28 cellular contexts compared by ENCODE assay signal in genomic region chr18:62018761-62019041, GRCh38.
DNase-seq lines count a peak whose midpoint lies in the region; ATAC-seq and TF ChIP-seq lines count a peak whose summit lies in the region.
"Had no signal": no experiment of that assay in that cellular context is flagged by ENCODE, and none has a peak within 500 bp of the region (broad histone marks: within the 10 kb centered on the region; RNA-seq: fewer than 3 reads in every experiment).

No MANE protein-coding gene starts in this region.

- peak overlapping the region; percentile 46; the same call in 1 of the 2 replicates for H3K27ac ChIP-seq in IMR-90 (ENCODE audit: insufficient read depth, low read length)
- peak overlapping the region; percentile 72 to 80 for H3K27ac ChIP-seq in coronary artery
- H3K27ac ChIP-seq: epithelial cell of prostate had no signal

- TF ChIP-seq CTCF in GM12865 (IDR thresholded peaks at IDR 0.05; ENCODE audit: insufficient read depth, low read depth, low read length, missing control alignments) (no peak), IMR-90 (conservative IDR thresholded peaks at IDR 0.05; ENCODE audit: low read depth, low read length) (no peak), coronary artery (IDR thresholded peaks at IDR 0.05) (no peak)

- intact Hi-C loops in IMR-90 (cut with micrococcal nuclease), result no loop called here

- no peak overlapping the region for H3K4me3 ChIP-seq in GM12865 (ENCODE audit: low read depth, low read length)
- no peak overlapping the region for H3K4me3 ChIP-seq in IMR-90 (ENCODE audit: insufficient read depth, low read depth, low read length)
- no peak overlapping the region for H3K4me3 ChIP-seq in coronary artery
- H3K4me3 ChIP-seq: ascending aorta, cardiac muscle cell, right atrium auricular region, testis had no signal

- no peak overlapping the region for H3K9ac ChIP-seq in IMR-90 (ENCODE audit: low read depth, low read length)

- CTCF ChIA-PET in IMR-90 (lab: Yijun Ruan, JAX), result interaction anchor here (0.9 kb wide), 1 partner anchor 112 kb away, joined by 3 read pairs; no protein-coding TSS in a partner anchor

- DNase-seq in GM12865 (ENCODE audit: low read depth), result peak; percentile 14
- DNase-seq in IMR-90, result no peak
- DNase-seq in coronary artery (ENCODE audit: low spot score), result no peak
- DNase-seq in NCI-H2107 treated with DMSO at 0.1 percent for 48 hours (lab: John Stamatoyannopoulos, UW; ENCODE audit: unreplicated experiment), result no peak
- DNase-seq: activated effector memory CD4-positive, alpha-beta T cell treated with Interleukin-2 at 50 U/mL for 16 hours; activated T-cell treated with anti-CD3 and anti-CD28 coated beads, Interleukin-2, amount 50 U/mL, for 1 hour; C1 segment of cervical spinal cord; COR-L47; cortex of kidney; DMS79; effector memory CD4-positive, alpha-beta T cell; GDM1; glutamatergic neuron; NCI-H1092; NCI-H187 treated with DMSO at 0.1 percent for 48 hours; NK-92 treated with Interleukin-12 subunit alpha and Interleukin-12 subunit beta, amount 100 ng/mL, for 24 hours; posterior cingulate gyrus; stimulated activated CD4-positive, alpha-beta T cell treated with anti-CD3 and anti-CD28 coated beads, Interleukin-2, amount 100 ng/mL, for 24 hours had no signal

- peak overlapping the region; percentile 78; the same call in 1 of the 3 replicates for H2BK15ac ChIP-seq in IMR-90 (ENCODE audit: low read depth, low read length)

- H2AK9ac ChIP-seq in IMR-90 (replicated peaks; ENCODE audit: low read depth, low read length, poor library complexity), result no peak overlapping the region

- no peak for TF ChIP-seq RAD21 in IMR-90 (IDR thresholded peaks at IDR 0.05; ENCODE audit: low read length)

- H4K91ac ChIP-seq in IMR-90 (ENCODE audit: insufficient read depth, low read depth, low read length), result peak overlapping the region; percentile 18

- peaks cover 10% of the 10 kb centered on the region for H3K4me1 ChIP-seq in IMR-90 (ENCODE audit: control insufficient read depth, insufficient read depth, low read length)
- H3K4me1 ChIP-seq: testis had no signal

- dilution Hi-C loops in IMR-90 (cut with HindIII; ENCODE audit: low sequenced_read_pairs, unreplicated experiment), result no loop called here

- H3K36me3 Mint-ChIP-seq in stimulated activated memory B cell treated with anti-CD40 and anti-IgM and Interleukin-4, amounts not matched to agents 10 μg/mL and 1 μg/mL and 100 μg/mL, for 72 hours, result no peaks in the 10 kb centered on the region

- peaks cover 8% of the 10 kb centered on the region for H3K9me1 ChIP-seq in IMR-90 (ENCODE audit: insufficient read depth, low read length)

- H4K5ac ChIP-seq in IMR-90 (ENCODE audit: low read depth, low read length), result peak overlapping the region; percentile 3

- TF ChIP-seq POLR2A in IMR-90 (IDR thresholded peaks at IDR 0.05; ENCODE audit: low read depth, low read length), result no peak

- peaks cover 3% of the 10 kb centered on the region for H3K9me3 Mint-ChIP-seq in stimulated activated memory B cell treated with anti-CD40 and anti-IgM and Interleukin-4, amounts not matched to agents 10 μg/mL and 1 μg/mL and 100 μg/mL, for 72 hours
- H3K9me3 Mint-ChIP-seq: stimulated activated naive CD8-positive, alpha-beta T cell treated with anti-CD3 and anti-CD28 coated beads, Interleukin-15, Interleukin-2, amounts not matched to agents 100 ng/mL and 50 ng/mL, for 24 hours had no signal

- peak overlapping the region; percentile 14 for H3K18ac ChIP-seq in IMR-90 (ENCODE audit: low read depth, low read length)

- H3K56ac ChIP-seq in IMR-90 (ENCODE audit: extremely low read depth, insufficient read depth, low read length), result no peak overlapping the region

- H3K23ac ChIP-seq in IMR-90 (ENCODE audit: low read depth, low read length), result no peak overlapping the region

- no peak overlapping the region for H3K4me2 ChIP-seq in IMR-90 (ENCODE audit: low read depth, low read length)

- H4K8ac ChIP-seq in IMR-90 (ENCODE audit: low read depth in 2 of 2, low read length in 2 of 2), result peak overlapping the region; percentile 36 to 75

- H3K14ac ChIP-seq in IMR-90 (replicated peaks; ENCODE audit: low read depth, low read length), result peak overlapping the region; percentile 40

- no peak overlapping the region for H3K4me3 Mint-ChIP-seq in stimulated activated memory B cell treated with anti-CD40 and anti-IgM and Interleukin-4, amounts not matched to agents 10 μg/mL and 1 μg/mL and 100 μg/mL, for 72 hours
- H3K4me3 Mint-ChIP-seq: stimulated activated naive CD8-positive, alpha-beta T cell treated with anti-CD3 and anti-CD28 coated beads, Interleukin-15, Interleukin-2, amounts not matched to agents 100 ng/mL and 50 ng/mL, for 24 hours had no signal

- no peak for ATAC-seq in IMR-90 (ENCODE audit: low read depth)
- ATAC-seq in stimulated activated memory B cell treated with anti-CD40 and anti-IgM and Interleukin-4, amounts not matched to agents 10 μg/mL and 1 μg/mL and 100 μg/mL, for 72 hours, result peak; percentile 24
- ATAC-seq in GM21360 (IDR thresholded peaks at IDR 0.05; ENCODE audit: unreplicated experiment), result no peak
- ATAC-seq in GM19397 (IDR thresholded peaks at IDR 0.05; ENCODE audit: unreplicated experiment), result no peak
- ATAC-seq: HepG2 had no signal

- H2AK5ac ChIP-seq in IMR-90 (ENCODE audit: low read depth, low read length), result peak overlapping the region; percentile 78; the same call in 1 of the 2 replicates

- H3K79me1 ChIP-seq in IMR-90 (ENCODE audit: low read depth in 1 of 2, low read length in 2 of 2), result no peaks in the 10 kb centered on the region

- H3K27me3 ChIP-seq in IMR-90 (ENCODE audit: control insufficient read depth, insufficient read depth, low read length), result no peaks in the 10 kb centered on the region
- H3K27me3 ChIP-seq: ascending aorta, cardiac muscle cell, right atrium auricular region, testis had no signal

- POLR2A ChIA-PET in IMR-90 (lab: Charles Lee; ENCODE audit: unreplicated experiment), result no interaction called here

- BruUV-seq in IMR-90 (replicated peaks; lab: Mats Ljungman, UMichigan), result no TSS peak

- H3K27ac Mint-ChIP-seq in stimulated activated memory B cell treated with anti-CD40 and anti-IgM and Interleukin-4, amounts not matched to agents 10 μg/mL and 1 μg/mL and 100 μg/mL, for 72 hours, result no peak overlapping the region
- H3K27ac Mint-ChIP-seq: stimulated activated naive CD8-positive, alpha-beta T cell treated with anti-CD3 and anti-CD28 coated beads, Interleukin-15, Interleukin-2, amounts not matched to agents 100 ng/mL and 50 ng/mL, for 24 hours had no signal

- peak overlapping the region; percentile 2 for H2BK5ac ChIP-seq in IMR-90 (ENCODE audit: low read depth, low read length, poor library complexity, severe bottlenecking)

- H3K4me1 Mint-ChIP-seq in stimulated activated memory B cell treated with anti-CD40 and anti-IgM and Interleukin-4, amounts not matched to agents 10 μg/mL and 1 μg/mL and 100 μg/mL, for 72 hours, result no peaks in the 10 kb centered on the region

- H4K20me1 ChIP-seq in IMR-90 (ENCODE audit: insufficient read depth, low read length), result no peaks in the 10 kb centered on the region

- no peak overlapping the region for H2AFZ ChIP-seq in IMR-90 (replicated peaks; ENCODE audit: low read length, poor library complexity)

- no peaks in the 10 kb centered on the region for H3K36me3 ChIP-seq in IMR-90 (ENCODE audit: control insufficient read depth, insufficient read depth, low read length)
- H3K36me3 ChIP-seq: ascending aorta, cardiac muscle cell, right atrium auricular region had no signal

- no peaks in the 10 kb centered on the region for H3K9me3 ChIP-seq in IMR-90 (ENCODE audit: control insufficient read depth, insufficient read depth, low read length)
- H3K9me3 ChIP-seq: ascending aorta, testis had no signal

- 100% methylated on average over 1 of the region's 2 CpGs; no CpG with 5 or more reads in 1 of the 2 experiments for WGBS in IMR-90 (ENCODE audit: extremely low coverage in 2 of 2, insufficient read length in 1 of 2), 2 experiments

- H2BK20ac ChIP-seq in IMR-90 (ENCODE audit: low read depth, low read length), result peak overlapping the region; percentile 75; the same call in 1 of the 2 replicates

- peak overlapping the region; percentile 46 for H2BK120ac ChIP-seq in IMR-90 (ENCODE audit: low read depth, low read length)

- H3K27me3 Mint-ChIP-seq in stimulated activated memory B cell treated with anti-CD40 and anti-IgM and Interleukin-4, amounts not matched to agents 10 μg/mL and 1 μg/mL and 100 μg/mL, for 72 hours, result peaks cover 13% of the 10 kb centered on the region

- in situ Hi-C loops in IMR-90 (cut with MboI; ENCODE audit: low sequenced_read_pairs), result no loop called here

- peak overlapping the region; percentile 35; the same call in 1 of the 2 replicates for H3K4ac ChIP-seq in IMR-90 (ENCODE audit: low read depth, low read length)

TF ChIP-seq in IMR-90, 13 proteins besides CTCF, POLR2A, EP300 and RAD21:
- TF ChIP-seq USF2 (IDR thresholded peaks at IDR 0.05; ENCODE audit: low read depth, low read length), result no peak
- TF ChIP-seq RCOR1 (IDR thresholded peaks at IDR 0.05; ENCODE audit: insufficient replicate concordance, low read length), result no peak
- no peak for TF ChIP-seq MAZ (IDR thresholded peaks at IDR 0.05; ENCODE audit: borderline replicate concordance, low read depth, low read length)
- TF ChIP-seq FOS (IDR thresholded peaks at IDR 0.05; ENCODE audit: low read depth, low read length), result no peak
- TF ChIP-seq CHD1 (IDR thresholded peaks at IDR 0.05; ENCODE audit: low read depth, low read length), result no peak
- no peak for TF ChIP-seq NFE2L2 (IDR thresholded peaks at IDR 0.05; ENCODE audit: low read depth, low read length)
- no peak for TF ChIP-seq SMC3 (IDR thresholded peaks at IDR 0.05; ENCODE audit: low read depth, low read length)
- no peak for TF ChIP-seq ELK1 (IDR thresholded peaks at IDR 0.05; ENCODE audit: borderline replicate concordance, low read depth, low read length)
